ENCODE assay signal across 15 cellular contexts in genomic region chr6:158153576-158153975, GRCh38. TPM values are rescaled to one million over a fixed set of nuclear protein-coding genes. Genes with fewer than 3 reads are reported as not detected.
DNase-seq lines count a peak whose midpoint lies in the region; ATAC-seq and TF ChIP-seq lines count a peak whose summit lies in the region.
"Had no signal": no experiment of that assay in that cellular context is flagged by ENCODE, and none has a peak within 500 bp of the region (broad histone marks: within the 10 kb centered on the region; RNA-seq: fewer than 3 reads in every experiment).

No MANE protein-coding gene starts in this region.

- TF ChIP-seq CTCF in 22Rv1 (IDR thresholded peaks at IDR 0.05), result no peak
- TF ChIP-seq CTCF in WTC11 (IDR thresholded peaks at IDR 0.05), result no peak
- no peak for TF ChIP-seq CTCF in glutamatergic neuron (IDR thresholded peaks at IDR 0.05; ENCODE audit: partially characterized antibody, unreplicated experiment)
- no peak for TF ChIP-seq CTCF in right lobe of liver (IDR thresholded peaks at IDR 0.05)
- TF ChIP-seq CTCF in gastroesophageal sphincter (IDR thresholded peaks at IDR 0.05), result no peak

- H3K4me1 Mint-ChIP-seq in WTC11 (peaks cover 7% of the 10 kb centered on the region), glutamatergic neuron (ENCODE audit: low read depth, unreplicated experiment) (peaks cover 14% of the 10 kb centered on the region)
- H3K4me1 Mint-ChIP-seq: B cell had no signal

- TF ChIP-seq POLR2A in right lobe of liver (IDR thresholded peaks at IDR 0.05), result no peak
- TF ChIP-seq POLR2A in gastroesophageal sphincter (IDR thresholded peaks at IDR 0.05), result no peak

- no peak overlapping the region for H3K4me3 Mint-ChIP-seq in WTC11
- H3K4me3 Mint-ChIP-seq in glutamatergic neuron (ENCODE audit: unreplicated experiment), result no peak overlapping the region
- H3K4me3 Mint-ChIP-seq: B cell; CD8-positive, alpha-beta T cell; H9 had no signal

- H3K9me3 Mint-ChIP-seq in WTC11, result no peaks in the 10 kb centered on the region
- H3K9me3 Mint-ChIP-seq in glutamatergic neuron (ENCODE audit: unreplicated experiment), result peaks cover 2% of the 10 kb centered on the region
- H3K9me3 Mint-ChIP-seq: CD8-positive, alpha-beta T cell; H9 had no signal

- H3K27ac Mint-ChIP-seq in WTC11, result peak overlapping the region; percentile 34; the same call in 1 of the 2 replicates
- H3K27ac Mint-ChIP-seq in glutamatergic neuron (ENCODE audit: unreplicated experiment), result peak overlapping the region; percentile 77
- H3K27ac Mint-ChIP-seq: B cell; CD8-positive, alpha-beta T cell; H9 had no signal

- no peaks in the 10 kb centered on the region for H3K9me3 ChIP-seq in right lobe of liver
- H3K9me3 ChIP-seq in SJCRH30 (replicated peaks), result no peaks in the 10 kb centered on the region
- no peaks in the 10 kb centered on the region for H3K9me3 ChIP-seq in gastroesophageal sphincter
- H3K9me3 ChIP-seq: BLaER1 treated with 17β-estradiol and CSF1 and Interleukin-3, amounts not matched to agents 10 nM and 100 nM had no signal

- H3K36me3 Mint-ChIP-seq in WTC11 (peaks cover 11% of the 10 kb centered on the region), glutamatergic neuron (ENCODE audit: unreplicated experiment) (no peaks in the 10 kb centered on the region)

- no peaks in the 10 kb centered on the region for H3K36me3 ChIP-seq in right lobe of liver
- peaks cover 10% of the 10 kb centered on the region; the same call in 1 of the 2 replicates for H3K36me3 ChIP-seq in SJCRH30
- peaks cover 0 to 61% of the 10 kb centered on the region in 2 donors for H3K36me3 ChIP-seq in gastroesophageal sphincter

- intact Hi-C loops in right lobe of liver (cut with DNase I), result no loop called here

- no peak overlapping the region for H3K4me3 ChIP-seq in right lobe of liver
- H3K4me3 ChIP-seq in SJCRH30, result no peak overlapping the region
- no peak overlapping the region for H3K4me3 ChIP-seq in gastroesophageal sphincter
- H3K4me3 ChIP-seq: BLaER1 treated with 17β-estradiol and CSF1 and Interleukin-3, amounts not matched to agents 10 nM and 100 nM had no signal

- no peak for DNase-seq in WTC11 (ENCODE audit: low spot score)
- DNase-seq in glutamatergic neuron, result no peak
- DNase-seq in right lobe of liver, result no peak
- no peak for DNase-seq in substantia nigra (lab: John Stamatoyannopoulos, UW)
- no peak for DNase-seq in SJCRH30
- DNase-seq: Calu3; CD8-positive, alpha-beta T cell; DMS79 treated with DMSO at 0.1 percent for 48 hours; GOT3; H9 had no signal

- H3K4me1 ChIP-seq in right lobe of liver, result peaks cover 0 to 6% (median 0%) of the 10 kb centered on the region in 4 donors
- H3K4me1 ChIP-seq in SJCRH30, result no peaks in the 10 kb centered on the region
- peaks cover 0 to 4% (median 0%) of the 10 kb centered on the region in 3 donors for H3K4me1 ChIP-seq in gastroesophageal sphincter

- 55% methylated on average over 3 of the region's 3 CpGs for WGBS in right lobe of liver (ENCODE audit: insufficient coverage, low coverage, low lambda C conversion rate, missing lambda C conversion rate)
- WGBS in gastroesophageal sphincter (ENCODE audit: low coverage in 1 of 2), 2 donors, result 90 to 100% methylated on average over 1 to 2 of the region's 3 CpGs

- TF ChIP-seq EP300 in gastroesophageal sphincter (IDR thresholded peaks at IDR 0.05), result no peak

- H3K27me3 ChIP-seq in right lobe of liver, result no peaks in the 10 kb centered on the region
- no peaks in the 10 kb centered on the region for H3K27me3 ChIP-seq in SJCRH30
- H3K27me3 ChIP-seq in gastroesophageal sphincter, result no peaks in the 10 kb centered on the region
- H3K27me3 ChIP-seq: BLaER1 treated with 17β-estradiol and CSF1 and Interleukin-3, amounts not matched to agents 10 nM and 100 nM had no signal

- H3K27me3 Mint-ChIP-seq in WTC11 (ENCODE audit: low read depth), result no peaks in the 10 kb centered on the region
- H3K27me3 Mint-ChIP-seq in glutamatergic neuron (ENCODE audit: unreplicated experiment), result no peaks in the 10 kb centered on the region
- H3K27me3 Mint-ChIP-seq: B cell had no signal

- POLR2A ChIA-PET in WTC11 (lab: Charles Lee), result no interaction called here

- CTCF ChIA-PET in WTC11 (lab: Charles Lee), result interaction anchor here (0.8 to 3.0 kb wide), 4 partner anchors 8 to 61 kb away, joined by 3 to 10 read pairs (median 3); no protein-coding TSS in a partner anchor

- no peak for ATAC-seq in WTC11
- peak; percentile 54 to 77 (median 66) for ATAC-seq in right lobe of liver
- no peak for ATAC-seq in GM18858 (IDR thresholded peaks at IDR 0.05; ENCODE audit: unreplicated experiment)
- ATAC-seq in gastroesophageal sphincter, result no peak
- ATAC-seq: CD8-positive, alpha-beta T cell had no signal

- H3K27ac ChIP-seq in 22Rv1 (peak overlapping the region; percentile 58), right lobe of liver (no peak overlapping the region), substantia nigra (ENCODE audit: low read depth, low read length, poor library complexity, severe bottlenecking) (no peak overlapping the region), SJCRH30 (no peak overlapping the region), gastroesophageal sphincter (no peak overlapping the region)
- H3K27ac ChIP-seq: BLaER1 treated with 17β-estradiol and CSF1 and Interleukin-3, amounts not matched to agents 10 nM and 100 nM had no signal

TF ChIP-seq in WTC11, 78 proteins besides CTCF, POLR2A, EP300 and RAD21:
- TF ChIP-seq SOX15 (CRISPR knock-in tag; IDR thresholded peaks at IDR 0.05) (no peak), MAX (CRISPR knock-in tag; IDR thresholded peaks at IDR 0.05) (no peak), TCF7 (CRISPR knock-in tag; IDR thresholded peaks at IDR 0.05; ENCODE audit: low read depth) (no peak)

RNA-seq across cellular contexts. Expression of gene SERAC1, which starts 14.5 kb away (rescaled TPM):
- 12.5 to 14.1 TPM (median 12.6 TPM) in 3 replicates for total RNA-seq in WTC11 (2021)
- total RNA-seq in glutamatergic neuron (ENCODE audit: unreplicated experiment), result 29.7 TPM
- 1 to 10 TPM; 3.0 to 5.1 (median 4.4) TPM for total RNA-seq in right lobe of liver
- 11.2 and 12.3 TPM in 2 replicates for total RNA-seq in SJCRH30 (2014; rRNA removed; shearing (Covaris generic))
- 10 to 100 TPM; 22.9 to 36.5 (median 27.8) TPM for total RNA-seq in gastroesophageal sphincter

RNA-seq across cellular contexts. Expression of gene GTF2H5, which starts 14.6 kb away (rescaled TPM):
- total RNA-seq in WTC11 (2021) (16.0 to 24.7 TPM (median 22.8 TPM) in 3 replicates), glutamatergic neuron (ENCODE audit: unreplicated experiment) (16.0 TPM), right lobe of liver (10 to 100 TPM in 4 of 6 experiments, 1 to 10 TPM in 2; 3.4 to 16.3 (median 11.8) TPM), gastroesophageal sphincter (10 to 100 TPM in 2 of 4 donors, 1 to 10 TPM in 2; 7.9 to 19.4 (median 10.4) TPM)
- total RNA-seq in SJCRH30 (2014; rRNA removed; shearing (Covaris generic)), result 6.7 and 7.9 TPM in 2 replicates

Comparison
In these comparisons a context has a peak if more than half of its experiments do, and no peak if none do; other contexts are left out.
1. ATAC-seq: peak in right lobe of liver (4 of 4); none in WTC11 (single experiment), GM18858 (single experiment) and gastroesophageal sphincter (single experiment).